9 cellular contexts compared by ENCODE assay signal in the genomic region with DNA sequence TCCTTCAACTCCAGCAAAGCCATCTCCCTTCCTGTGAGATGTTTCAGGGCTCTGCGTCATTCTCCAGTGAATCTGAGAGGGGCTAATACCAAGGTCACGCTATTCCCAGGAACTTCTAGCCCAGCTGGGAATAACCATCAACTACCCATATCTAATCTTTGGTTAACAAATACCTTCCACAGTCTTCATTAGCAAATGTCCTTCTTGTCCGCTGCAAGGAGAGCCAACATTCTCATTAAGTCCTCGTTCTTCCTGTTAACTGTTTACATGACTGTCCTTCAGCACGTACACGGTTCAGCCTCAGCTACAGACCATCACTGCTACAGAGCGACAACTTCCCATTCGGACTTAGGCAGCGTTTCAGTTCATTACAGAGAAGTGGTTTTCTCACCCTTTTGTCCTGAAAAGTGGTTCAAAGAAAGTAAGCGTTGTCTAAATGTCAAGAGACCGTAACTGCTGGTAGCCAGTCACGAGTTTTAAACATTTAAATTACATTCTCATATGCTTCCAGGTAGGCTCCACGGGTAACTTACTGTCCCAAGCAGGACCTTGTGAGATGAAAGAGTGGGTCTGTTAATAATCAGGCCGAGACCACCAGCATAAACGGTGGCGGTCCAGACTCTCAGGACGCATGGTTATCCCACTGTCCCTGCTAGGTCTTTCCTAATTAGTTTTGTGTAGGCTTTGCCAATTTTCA.
DNase-seq lines count a peak whose midpoint lies in the region; ATAC-seq and TF ChIP-seq lines count a peak whose summit lies in the region.
"Had no signal": no experiment of that assay in that cellular context is flagged by ENCODE, and none has a peak within 500 bp of the region (broad histone marks: within the 10 kb centered on the region; RNA-seq: fewer than 3 reads in every experiment).

No MANE protein-coding gene starts in this region.

- H3K36me3 Mint-ChIP-seq in CD4-positive, CD25-positive, alpha-beta regulatory T cell = peaks cover 6% of the 10 kb centered on the region
- H3K36me3 Mint-ChIP-seq in GM23338 (ENCODE audit: low read depth) = no peaks in the 10 kb centered on the region
- peaks cover 14% of the 10 kb centered on the region for H3K36me3 Mint-ChIP-seq in activated naive CD8-positive, alpha-beta T cell
- H3K36me3 Mint-ChIP-seq in T-cell = peaks cover 17% of the 10 kb centered on the region

- H2AFZ ChIP-seq in GM23338 = no peak overlapping the region

- no peak for TF ChIP-seq EP300 in transverse colon (IDR thresholded peaks at IDR 0.05; ENCODE audit: low read depth)

- no peaks in the 10 kb centered on the region for H3K9me2 ChIP-seq in GM23338 (ENCODE audit: insufficient read depth)

- H3K27ac ChIP-seq in CD4-positive, CD25-positive, alpha-beta regulatory T cell (ENCODE audit: insufficient read depth, low read length, poor library complexity, severe bottlenecking) = no peak overlapping the region
- H3K27ac ChIP-seq in GM23338 (ENCODE audit: low read depth) (peak overlapping the region; percentile 18; the same call in 1 of the 2 replicates), transverse colon (peak overlapping the region; percentile 38 to 66 (median 60))

- ATAC-seq in CD4-positive, CD25-positive, alpha-beta regulatory T cell (ENCODE audit: low read depth in 2 of 2) = no peak
- ATAC-seq in GM23338 = no peak; the same call in 2 of the 3 replicates
- ATAC-seq in T-cell (replicated peaks in 1 of 4) = no peak
- ATAC-seq: HCT116 had no signal

- WGBS in transverse colon (ENCODE audit: low coverage in 1 of 2), 2 donors = 47 to 66% methylated on average over 12 to 17 of the region's 17 CpGs

- peak overlapping the region; percentile 68 for H3K4me3 ChIP-seq in CD4-positive, CD25-positive, alpha-beta regulatory T cell (ENCODE audit: low read depth, low read length)
- H3K4me3 ChIP-seq in GM23338 = no peak overlapping the region
- H3K4me3 ChIP-seq in transverse colon = peak overlapping the region in 2 of 4 donors; percentile 0 to 11

- peak overlapping the region in 2 of 3 donors; percentile 18 to 81 for H3K27ac Mint-ChIP-seq in CD4-positive, CD25-positive, alpha-beta regulatory T cell
- H3K27ac Mint-ChIP-seq in GM23338 (no peak overlapping the region; the same call in 1 of the 2 replicates), T-cell (no peak overlapping the region)
- peak overlapping the region; percentile 95 for H3K27ac Mint-ChIP-seq in activated naive CD8-positive, alpha-beta T cell

- no peaks in the 10 kb centered on the region for H3K27me3 Mint-ChIP-seq in CD4-positive, CD25-positive, alpha-beta regulatory T cell
- H3K27me3 Mint-ChIP-seq in GM23338 (ENCODE audit: insufficient read depth, low read depth, poor library complexity) (peaks cover 4% of the 10 kb centered on the region), T-cell (no peaks in the 10 kb centered on the region)
- no peaks in the 10 kb centered on the region for H3K27me3 Mint-ChIP-seq in activated naive CD8-positive, alpha-beta T cell

- TF ChIP-seq POLR2A in transverse colon (IDR thresholded peaks at IDR 0.05) = no peak

- DNase-seq in CD4-positive, CD25-positive, alpha-beta regulatory T cell = no peak
- DNase-seq in GM23338 (ENCODE audit: low spot score) = no peak
- DNase-seq in iris pigment epithelial cell (ENCODE audit: low read depth) = peak; percentile 82
- no peak for DNase-seq in transverse colon
- DNase-seq in stimulated activated CD4-positive, alpha-beta T cell treated with anti-CD3 and anti-CD28 coated beads, Interleukin-1b, Interleukin-23, amount 100 ng/mL, for 48 hours = no peak
- DNase-seq in hypothalamus (lab: John Stamatoyannopoulos, UW) = no peak
- DNase-seq in T-cell = no peak

- peak overlapping the region; percentile 55; the same call in 1 of the 2 replicates for H3K4me2 ChIP-seq in GM23338

- intact Hi-C loops in transverse colon (cut with DNase I; ENCODE audit: low total_unique reads) = no loop called here

- POLR2A ChIA-PET in T-cell (lab: Charles Lee) = interaction anchor here in 1 of 2 donors (0.5 to 0.6 kb wide), 2 partner anchors 17 to 70 kb away, joined by 3 to 6 read pairs; no protein-coding TSS in a partner anchor

- CTCF ChIA-PET in T-cell (lab: Charles Lee) = interaction anchor here in 1 of 2 donors (0.6 kb wide), 1 partner anchor 61 kb away, joined by 3 read pairs; no protein-coding TSS in a partner anchor

- in situ Hi-C loops in transverse colon (cut with MboI; ENCODE audit: low pct_ligation_motif_present in 1 of 4, low pct_unique_long_range_greater_than_20kb in 1 of 4, low sequenced_read_pairs in 3 of 4) = no loop called here

- no peaks in the 10 kb centered on the region for H3K27me3 ChIP-seq in CD4-positive, CD25-positive, alpha-beta regulatory T cell (ENCODE audit: control insufficient read depth, insufficient read depth, low read length)
- H3K27me3 ChIP-seq in GM23338 (ENCODE audit: insufficient read depth) (no peaks in the 10 kb centered on the region), transverse colon (no peaks in the 10 kb centered on the region)

- peaks cover 36% of the 10 kb centered on the region for H4K20me1 ChIP-seq in GM23338 (replicated peaks; ENCODE audit: insufficient read depth)

- H3K4me1 Mint-ChIP-seq in CD4-positive, CD25-positive, alpha-beta regulatory T cell = peaks cover 28 to 62% (median 54%) of the 10 kb centered on the region in 4 donors
- peaks cover 51% of the 10 kb centered on the region for H3K4me1 Mint-ChIP-seq in GM23338
- peaks cover 73% of the 10 kb centered on the region for H3K4me1 Mint-ChIP-seq in activated naive CD8-positive, alpha-beta T cell (ENCODE audit: low read depth)
- H3K4me1 Mint-ChIP-seq in T-cell = peaks cover 39 to 55% (median 52%) of the 10 kb centered on the region in 3 donors

- H3K4me1 ChIP-seq in CD4-positive, CD25-positive, alpha-beta regulatory T cell (ENCODE audit: control insufficient read depth, insufficient read depth, low read length, poor library complexity, severe bottlenecking) = peaks cover 17% of the 10 kb centered on the region
- H3K4me1 ChIP-seq in GM23338 (ENCODE audit: insufficient read depth) (peaks cover 40% of the 10 kb centered on the region), transverse colon (peaks cover 0 to 46% (median 3%) of the 10 kb centered on the region in 4 donors)

- no peaks in the 10 kb centered on the region for H3K36me3 ChIP-seq in CD4-positive, CD25-positive, alpha-beta regulatory T cell (ENCODE audit: control insufficient read depth, insufficient read depth, low read length)
- no peaks in the 10 kb centered on the region for H3K36me3 ChIP-seq in GM23338 (ENCODE audit: insufficient read depth)
- H3K36me3 ChIP-seq in transverse colon = no peaks in the 10 kb centered on the region

- no peaks in the 10 kb centered on the region; the same call in 1 of the 2 replicates for H3F3A ChIP-seq in GM23338 (replicated peaks; ENCODE audit: low read depth)

- H3K79me2 ChIP-seq in GM23338 (replicated peaks; ENCODE audit: insufficient read depth) = peaks cover 99% of the 10 kb centered on the region

- H3K9me3 ChIP-seq in CD4-positive, CD25-positive, alpha-beta regulatory T cell (ENCODE audit: control insufficient read depth in 2 of 2, low read length in 2 of 2) = no peaks in the 10 kb centered on the region
- no peaks in the 10 kb centered on the region for H3K9me3 ChIP-seq in transverse colon

- H3K4me3 Mint-ChIP-seq in CD4-positive, CD25-positive, alpha-beta regulatory T cell = peak overlapping the region in 3 of 4 donors; percentile 54 to 73 (median 55)
- no peak overlapping the region for H3K4me3 Mint-ChIP-seq in GM23338
- peak overlapping the region; percentile 70 for H3K4me3 Mint-ChIP-seq in activated naive CD8-positive, alpha-beta T cell
- no peak overlapping the region for H3K4me3 Mint-ChIP-seq in T-cell

- TF ChIP-seq CTCF in GM23338 (conservative IDR thresholded peaks at IDR 0.05; ENCODE audit: low read depth in 2 of 2) (no peak), transverse colon (IDR thresholded peaks at IDR 0.05) (no peak)

- no peaks in the 10 kb centered on the region for H3K9me3 Mint-ChIP-seq in CD4-positive, CD25-positive, alpha-beta regulatory T cell
- no peaks in the 10 kb centered on the region for H3K9me3 Mint-ChIP-seq in GM23338
- H3K9me3 Mint-ChIP-seq in activated naive CD8-positive, alpha-beta T cell (ENCODE audit: low read depth) = no peaks in the 10 kb centered on the region
- H3K9me3 Mint-ChIP-seq in T-cell = no peaks in the 10 kb centered on the region

TF ChIP-seq in GM23338, 12 proteins besides CTCF, POLR2A, EP300 and RAD21:
- no peak for TF ChIP-seq ZNF331 (CRISPR knock-in tag; IDR thresholded peaks at IDR 0.05; ENCODE audit: low read depth)
- TF ChIP-seq, protein P1, sequence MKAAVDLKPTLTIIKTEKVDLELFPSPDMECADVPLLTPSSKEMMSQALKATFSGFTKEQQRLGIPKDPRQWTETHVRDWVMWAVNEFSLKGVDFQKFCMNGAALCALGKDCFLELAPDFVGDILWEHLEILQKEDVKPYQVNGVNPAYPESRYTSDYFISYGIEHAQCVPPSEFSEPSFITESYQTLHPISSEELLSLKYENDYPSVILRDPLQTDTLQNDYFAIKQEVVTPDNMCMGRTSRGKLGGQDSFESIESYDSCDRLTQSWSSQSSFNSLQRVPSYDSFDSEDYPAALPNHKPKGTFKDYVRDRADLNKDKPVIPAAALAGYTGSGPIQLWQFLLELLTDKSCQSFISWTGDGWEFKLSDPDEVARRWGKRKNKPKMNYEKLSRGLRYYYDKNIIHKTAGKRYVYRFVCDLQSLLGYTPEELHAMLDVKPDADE (IDR thresholded peaks at IDR 0.05) = no peak
- TF ChIP-seq CREB1 (CRISPR knock-in tag; IDR thresholded peaks at IDR 0.05; ENCODE audit: low read depth) = no peak
- TF ChIP-seq POLR2AphosphoS5 (IDR thresholded peaks at IDR 0.05; ENCODE audit: low read depth) = no peak
- no peak for TF ChIP-seq NANOG (IDR thresholded peaks at IDR 0.05; ENCODE audit: borderline replicate concordance)
- TF ChIP-seq EZH2 (IDR thresholded peaks at IDR 0.05; ENCODE audit: low read depth, unreplicated experiment) = no peak
- no peak for TF ChIP-seq JUNB (IDR thresholded peaks at IDR 0.05; ENCODE audit: unreplicated experiment)

Comparison
In these comparisons a context has a peak if more than half of its experiments do, and no peak if none do; other contexts are left out.
1. H3K27ac Mint-ChIP-seq: peak in CD4-positive, CD25-positive, alpha-beta regulatory T cell (2 of 3) and activated naive CD8-positive, alpha-beta T cell (single experiment); none in GM23338 (single experiment) and T-cell (0 of 2).
2. H3K4me3 Mint-ChIP-seq: peak in CD4-positive, CD25-positive, alpha-beta regulatory T cell (3 of 4) and activated naive CD8-positive, alpha-beta T cell (single experiment); none in GM23338 (single experiment) and T-cell (0 of 3).